Comparison of ENCODE assay signal across 15 cellular contexts in genomic region chr1:111732718-111733117, GRCh38. TPM values are rescaled to one million over a fixed set of nuclear protein-coding genes. Genes with fewer than 3 reads are reported as not detected.
DNase-seq lines count a peak whose midpoint lies in the region; ATAC-seq and TF ChIP-seq lines count a peak whose summit lies in the region.
"Had no signal": no experiment of that assay in that cellular context is flagged by ENCODE, and none has a peak within 500 bp of the region (broad histone marks: within the 10 kb centered on the region; RNA-seq: fewer than 3 reads in every experiment).

No MANE protein-coding gene starts in this region.

- in situ Hi-C loops in transverse colon (cut with MboI; ENCODE audit: low pct_ligation_motif_present in 1 of 4, low pct_unique_long_range_greater_than_20kb in 1 of 4, low sequenced_read_pairs in 3 of 4) = loop anchor here in 1 of 4 donors (25.0 kb wide), 1 partner anchor 245 kb away; no protein-coding TSS in a partner anchor

- WGBS in transverse colon (ENCODE audit: low coverage in 1 of 2), 2 donors = 89% methylated on average over 7 of the region's 7 CpGs; no CpG with 5 or more reads in 1 of the 2 donors

- peak overlapping the region in 3 of 4 donors; percentile 2 to 69 (median 65) for H3K27ac ChIP-seq in transverse colon
- no peak overlapping the region for H3K27ac ChIP-seq in foreskin keratinocyte
- peak overlapping the region in 1 of 2 donors; percentile 94 for H3K27ac ChIP-seq in left lung
- H3K27ac ChIP-seq: A549 had no signal

- H3K27me3 ChIP-seq in transverse colon = peaks cover 3% of the 10 kb centered on the region
- H3K27me3 ChIP-seq in foreskin keratinocyte = no peaks in the 10 kb centered on the region
- H3K27me3 ChIP-seq in left lung = no peaks in the 10 kb centered on the region
- H3K27me3 ChIP-seq: adrenal gland had no signal

- peaks cover 2% of the 10 kb centered on the region for H3K27me3 Mint-ChIP-seq in neural crest cell (ENCODE audit: low read depth)

- H3K4me1 Mint-ChIP-seq in neural crest cell = peaks cover 28% of the 10 kb centered on the region

- no peak overlapping the region for H3K4me3 ChIP-seq in transverse colon
- no peak overlapping the region for H3K4me3 ChIP-seq in left lung
- H3K4me3 ChIP-seq: A549, adrenal gland had no signal

- H3K9me3 ChIP-seq in transverse colon (no peaks in the 10 kb centered on the region), left lung (no peaks in the 10 kb centered on the region)
- H3K9me3 ChIP-seq: A549, adrenal gland had no signal

- H3K4me1 ChIP-seq in transverse colon (peaks cover 5 to 23% (median 16%) of the 10 kb centered on the region in 4 donors), foreskin keratinocyte (peaks cover 18% of the 10 kb centered on the region), left lung (peaks cover 5 to 64% of the 10 kb centered on the region in 2 donors)

- peak; percentile 42 for DNase-seq in activated effector memory CD4-positive, alpha-beta T cell treated with anti-CD3 and anti-CD28 coated beads, Interleukin-2, amount 50 U/mL, for 16 hours
- no peak for DNase-seq in activated effector memory CD4-positive, alpha-beta T cell treated with Interleukin-2 at 50 U/mL for 16 hours
- peak; percentile 34 for DNase-seq in ecto neural progenitor cell (ENCODE audit: low spot score)
- no peak for DNase-seq in neural crest cell (ENCODE audit: low read depth, low spot score)
- no peak for DNase-seq in transverse colon
- DNase-seq in foreskin keratinocyte = no peak
- no peak for DNase-seq in left lung
- DNase-seq: activated CD4-positive, alpha-beta memory T cell treated with anti-CD3 and anti-CD28 coated beads for 36 hours; NCI-H1048; NCI-H82 had no signal

- no peak for TF ChIP-seq POLR2A in transverse colon (IDR thresholded peaks at IDR 0.05)

- intact Hi-C loops in transverse colon (cut with DNase I; ENCODE audit: low total_unique reads) (no loop called here), left lung (cut with DNase I) (no loop called here)

- no peaks in the 10 kb centered on the region for H3K36me3 Mint-ChIP-seq in neural crest cell (ENCODE audit: low read depth)
- H3K36me3 Mint-ChIP-seq: activated CD4-positive, alpha-beta memory T cell treated with anti-CD3 and anti-CD28 coated beads for 36 hours; CD8-positive, alpha-beta T cell had no signal

- no peak for TF ChIP-seq CTCF in neural crest cell (conservative IDR thresholded peaks at IDR 0.05)
- TF ChIP-seq CTCF in transverse colon (IDR thresholded peaks at IDR 0.05) = no peak
- no peak for TF ChIP-seq CTCF in foreskin keratinocyte (conservative IDR thresholded peaks at IDR 0.05)
- no peak for TF ChIP-seq CTCF in left lung (IDR thresholded peaks at IDR 0.05)

- H3K36me3 ChIP-seq in transverse colon (no peaks in the 10 kb centered on the region), left lung (no peaks in the 10 kb centered on the region)
- H3K36me3 ChIP-seq: adrenal gland had no signal

- H3K4me3 Mint-ChIP-seq in neural crest cell = no peak overlapping the region
- H3K4me3 Mint-ChIP-seq: activated CD4-positive, alpha-beta memory T cell treated with anti-CD3 and anti-CD28 coated beads for 36 hours; CD8-positive, alpha-beta T cell; central memory CD8-positive, alpha-beta T cell had no signal

- H3K9me3 Mint-ChIP-seq in neural crest cell = no peaks in the 10 kb centered on the region
- H3K9me3 Mint-ChIP-seq: activated CD4-positive, alpha-beta memory T cell treated with anti-CD3 and anti-CD28 coated beads for 36 hours; CD8-positive, alpha-beta T cell; central memory CD8-positive, alpha-beta T cell had no signal

- ATAC-seq in foreskin keratinocyte = no peak
- no peak for ATAC-seq in activated CD4-positive, CD25-positive, alpha-beta regulatory T cell treated with anti-CD3 and anti-CD28 coated beads, Interleukin-2, amount 50 U/mL, for 24 hours
- ATAC-seq in left lung = no peak
- ATAC-seq: CD8-positive, alpha-beta T cell had no signal

- peak overlapping the region; percentile 65 for H3K27ac Mint-ChIP-seq in neural crest cell (ENCODE audit: unreplicated experiment)
- H3K27ac Mint-ChIP-seq: activated CD4-positive, alpha-beta memory T cell treated with anti-CD3 and anti-CD28 coated beads for 36 hours; CD8-positive, alpha-beta T cell had no signal

- no peak for TF ChIP-seq EP300 in transverse colon (IDR thresholded peaks at IDR 0.05; ENCODE audit: low read depth)

RNA-seq across cellular contexts. Expression of gene INKA2, which starts 6.5 kb away (rescaled TPM):
- 2.7 and 3.5 TPM in 2 replicates for total RNA-seq in neural crest cell
- 1 to 10 TPM in 2 of 4 donors, not detected in 2; 1.8 to 2.7 TPM for total RNA-seq in transverse colon
- 2.9 and 3.2 TPM in 2 replicates for total RNA-seq in foreskin keratinocyte
- polyA plus RNA-seq in foreskin keratinocyte = 2.0 and 2.4 TPM in 2 replicates
- 10 to 100 TPM in 1 of 2 donors, 1 to 10 TPM in 1; 7.2 to 13.8 TPM for total RNA-seq in left lung

RNA-seq across cellular contexts. Expression of gene DDX20, which starts 23.0 kb away (rescaled TPM):
- total RNA-seq in neural crest cell = 25.7 and 26.7 TPM in 2 replicates
- 10 to 100 TPM in 2 of 4 donors, 1 to 10 TPM in 2; 7.1 to 17.1 (median 12.2) TPM for total RNA-seq in transverse colon
- 17.2 and 19.0 TPM in 2 replicates for total RNA-seq in foreskin keratinocyte
- 6.8 and 8.2 TPM in 2 replicates for polyA plus RNA-seq in foreskin keratinocyte
- 10 to 100 TPM; 10.6 to 12.2 TPM for total RNA-seq in left lung

Comparison
In these comparisons a context has a peak if more than half of its experiments do, and no peak if none do; other contexts are left out.
1. DNase-seq: peak in activated effector memory CD4-positive, alpha-beta T cell treated with anti-CD3 and anti-CD28 coated beads, Interleukin-2, amount 50 U/mL, for 16 hours (single experiment) and ecto neural progenitor cell (single experiment); none in activated effector memory CD4-positive, alpha-beta T cell treated with Interleukin-2 at 50 U/mL for 16 hours (single experiment), neural crest cell (single experiment), transverse colon (single experiment), foreskin keratinocyte (0 of 2) and left lung (0 of 2).